In the genomic region with DNA sequence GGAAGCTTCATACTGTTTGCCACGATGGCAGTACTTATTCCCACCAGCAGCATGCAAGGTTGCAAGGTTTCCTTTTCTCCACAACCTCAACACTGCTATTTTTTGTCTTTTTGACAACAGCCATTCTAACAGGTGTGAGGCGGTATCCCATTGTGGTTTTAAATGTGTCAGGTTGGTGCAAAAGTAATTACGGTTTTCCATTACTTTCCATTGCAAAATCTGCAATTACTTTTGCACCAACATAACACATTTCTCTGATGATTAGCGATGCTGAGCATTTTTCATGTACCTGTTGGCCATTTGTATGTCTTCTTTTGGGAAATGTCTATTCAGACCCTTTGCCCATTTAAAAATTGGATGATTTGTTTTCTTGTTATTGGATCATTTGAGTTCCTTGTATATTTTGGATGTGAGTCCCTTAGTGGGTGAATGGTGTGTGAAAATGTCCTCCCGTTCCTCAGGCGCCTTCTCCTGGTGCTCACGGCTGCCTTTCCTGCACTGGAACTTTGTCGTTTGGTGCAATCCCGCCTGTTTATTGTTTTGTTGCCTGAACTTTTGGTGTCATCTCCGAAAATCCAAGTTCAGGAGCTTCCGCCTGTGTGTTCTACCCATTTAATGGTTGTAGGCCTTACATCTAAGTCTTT, we compare ENCODE assay signal across 1 cellular context.
TF ChIP-seq lines count a peak whose summit lies in the region.

No MANE protein-coding gene starts in this region.

TF ChIP-seq in HepG2, 621 proteins besides CTCF, POLR2A, EP300 and RAD21:
- TF ChIP-seq, protein P1, sequence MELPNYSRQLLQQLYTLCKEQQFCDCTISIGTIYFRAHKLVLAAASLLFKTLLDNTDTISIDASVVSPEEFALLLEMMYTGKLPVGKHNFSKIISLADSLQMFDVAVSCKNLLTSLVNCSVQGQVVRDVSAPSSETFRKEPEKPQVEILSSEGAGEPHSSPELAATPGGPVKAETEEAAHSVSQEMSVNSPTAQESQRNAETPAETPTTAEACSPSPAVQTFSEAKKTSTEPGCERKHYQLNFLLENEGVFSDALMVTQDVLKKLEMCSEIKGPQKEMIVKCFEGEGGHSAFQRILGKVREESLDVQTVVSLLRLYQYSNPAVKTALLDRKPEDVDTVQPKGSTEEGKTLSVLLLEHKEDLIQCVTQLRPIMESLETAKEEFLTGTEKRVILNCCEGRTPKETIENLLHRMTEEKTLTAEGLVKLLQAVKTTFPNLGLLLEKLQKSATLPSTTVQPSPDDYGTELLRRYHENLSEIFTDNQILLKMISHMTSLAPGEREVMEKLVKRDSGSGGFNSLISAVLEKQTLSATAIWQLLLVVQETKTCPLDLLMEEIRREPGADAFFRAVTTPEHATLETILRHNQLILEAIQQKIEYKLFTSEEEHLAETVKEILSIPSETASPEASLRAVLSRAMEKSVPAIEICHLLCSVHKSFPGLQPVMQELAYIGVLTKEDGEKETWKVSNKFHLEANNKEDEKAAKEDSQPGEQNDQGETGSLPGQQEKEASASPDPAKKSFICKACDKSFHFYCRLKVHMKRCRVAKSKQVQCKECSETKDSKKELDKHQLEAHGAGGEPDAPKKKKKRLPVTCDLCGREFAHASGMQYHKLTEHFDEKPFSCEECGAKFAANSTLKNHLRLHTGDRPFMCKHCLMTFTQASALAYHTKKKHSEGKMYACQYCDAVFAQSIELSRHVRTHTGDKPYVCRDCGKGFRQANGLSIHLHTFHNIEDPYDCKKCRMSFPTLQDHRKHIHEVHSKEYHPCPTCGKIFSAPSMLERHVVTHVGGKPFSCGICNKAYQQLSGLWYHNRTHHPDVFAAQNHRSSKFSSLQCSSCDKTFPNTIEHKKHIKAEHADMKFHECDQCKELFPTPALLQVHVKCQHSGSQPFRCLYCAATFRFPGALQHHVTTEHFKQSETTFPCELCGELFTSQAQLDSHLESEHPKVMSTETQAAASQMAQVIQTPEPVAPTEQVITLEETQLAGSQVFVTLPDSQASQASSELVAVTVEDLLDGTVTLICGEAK (IDR thresholded peaks at IDR 0.05), result peak; percentile 85
- TF ChIP-seq, protein P1 (CRISPR knock-in tag; IDR thresholded peaks at IDR 0.05), result no peak
- TF ChIP-seq NFRKB (IDR thresholded peaks at IDR 0.05) (no peak), ZFAT (CRISPR knock-in tag; conservative IDR thresholded peaks at IDR 0.05) (no peak), ZBTB7A (CRISPR knock-in tag; IDR thresholded peaks at IDR 0.05) (no peak)
TF ChIP-seq in HepG2: peak in this region for 1.
